In genomic region chr13:47903836-47904235, GRCh38 we compare ENCODE assay signal across 12 cellular contexts.
DNase-seq lines count a peak whose midpoint lies in the region; ATAC-seq and TF ChIP-seq lines count a peak whose summit lies in the region.
"Had no signal": no experiment of that assay in that cellular context is flagged by ENCODE, and none has a peak within 500 bp of the region (broad histone marks: within the 10 kb centered on the region; RNA-seq: fewer than 3 reads in every experiment).

No MANE protein-coding gene starts in this region.

- H3K36me3 ChIP-seq in heart left ventricle (no peaks in the 10 kb centered on the region), tibial artery (peaks cover 0 to 3% (median 0%) of the 10 kb centered on the region in 3 donors), hepatocyte (replicated peaks; ENCODE audit: insufficient read depth, low read depth) (no peaks in the 10 kb centered on the region)

- TF ChIP-seq CTCF in heart left ventricle (IDR thresholded peaks at IDR 0.05) = no peak
- TF ChIP-seq CTCF in fibroblast of pulmonary artery (IDR thresholded peaks at IDR 0.05; ENCODE audit: low read length, missing control alignments) = no peak
- no peak for TF ChIP-seq CTCF in tibial artery (IDR thresholded peaks at IDR 0.05)
- no peak for TF ChIP-seq CTCF in hepatocyte (IDR thresholded peaks at IDR 0.05; ENCODE audit: poor library complexity)

- intact Hi-C loops in heart left ventricle (cut with DNase I) (no loop called here), left ventricle myocardium superior (cut with micrococcal nuclease) (no loop called here), tibial artery (cut with DNase I; ENCODE audit: low total_unique reads) (no loop called here)

- H3K4me1 ChIP-seq in heart left ventricle (no peaks in the 10 kb centered on the region), tibial artery (no peaks in the 10 kb centered on the region), hepatocyte (ENCODE audit: insufficient read depth) (no peaks in the 10 kb centered on the region)

- no peaks in the 10 kb centered on the region for H3K79me2 ChIP-seq in hepatocyte

- TF ChIP-seq POLR2A in heart left ventricle (IDR thresholded peaks at IDR 0.05) = no peak

- no peak overlapping the region for H2AFZ ChIP-seq in hepatocyte

- 52 to 69% (median 57%) methylated on average over 6 of the region's 6 CpGs for WGBS in heart left ventricle, 4 donors
- 73% methylated on average over 6 of the region's 6 CpGs for WGBS in hepatocyte (ENCODE audit: low lambda C conversion rate, missing lambda C conversion rate)

- H3K9me2 ChIP-seq in hepatocyte (replicated peaks; ENCODE audit: insufficient read depth) = no peaks in the 10 kb centered on the region

- no peak overlapping the region for H3K4me2 ChIP-seq in hepatocyte

- ATAC-seq in heart left ventricle (no peak), left ventricle myocardium superior (no peak), GM18858 (IDR thresholded peaks at IDR 0.05; ENCODE audit: unreplicated experiment) (no peak)

- H4K20me1 ChIP-seq in hepatocyte (ENCODE audit: insufficient read depth, poor library complexity, severe bottlenecking) = no peaks in the 10 kb centered on the region

- H3K27me3 ChIP-seq in heart left ventricle (no peaks in the 10 kb centered on the region), tibial artery (no peaks in the 10 kb centered on the region), hepatocyte (no peaks in the 10 kb centered on the region)

- H3K9me3 ChIP-seq in heart left ventricle (peaks cover 0 to 8% (median 0%) of the 10 kb centered on the region in 12 donors), tibial artery (no peaks in the 10 kb centered on the region), hepatocyte (ENCODE audit: low read depth) (no peaks in the 10 kb centered on the region)

- H3K4me3 ChIP-seq in heart left ventricle (peak overlapping the region in 8 of 12 donors; percentile 17 to 52 (median 30)), fibroblast of pulmonary artery (replicated peaks; ENCODE audit: low read depth, low read length) (no peak overlapping the region), tibial artery (peak overlapping the region; percentile 20 to 26), hepatocyte (no peak overlapping the region)

- H3K27ac ChIP-seq in heart left ventricle (peak overlapping the region in 4 of 12 donors; percentile 9 to 59 (median 42)), tibial artery (no peak overlapping the region), hepatocyte (no peak overlapping the region)
- H3K27ac ChIP-seq: C4-2B, HL-60 had no signal

- DNase-seq in heart left ventricle = no peak
- no peak for DNase-seq in left ventricle myocardium superior
- peak; percentile 18 for DNase-seq in RKO (ENCODE audit: low spot score)
- peak; percentile 22 for DNase-seq in fibroblast of pulmonary artery (ENCODE audit: low read depth)
- DNase-seq in tibial artery = no peak
- DNase-seq in SK-N-DZ (ENCODE audit: low spot score) = no peak
- no peak for DNase-seq in hepatocyte (ENCODE audit: low spot score)
- DNase-seq: activated CD4-positive, alpha-beta T cell treated with anti-CD3 and anti-CD28 coated beads, Interleukin-2, amount 50 U/mL, for 1 hour; NCI-H526 treated with DMSO at 0.1 percent for 48 hours had no signal

Comparison
In these comparisons a context has a peak if more than half of its experiments do, and no peak if none do; other contexts are left out.
1. DNase-seq: peak in RKO (single experiment) and fibroblast of pulmonary artery (single experiment); none in heart left ventricle (0 of 5), left ventricle myocardium superior (single experiment), tibial artery (0 of 2), SK-N-DZ (single experiment) and hepatocyte (single experiment).
2. H3K4me3 ChIP-seq: peak in heart left ventricle (8 of 12) and tibial artery (2 of 2); none in fibroblast of pulmonary artery (single experiment) and hepatocyte (single experiment).